18 cellular contexts compared by ENCODE assay signal in the genomic region with DNA sequence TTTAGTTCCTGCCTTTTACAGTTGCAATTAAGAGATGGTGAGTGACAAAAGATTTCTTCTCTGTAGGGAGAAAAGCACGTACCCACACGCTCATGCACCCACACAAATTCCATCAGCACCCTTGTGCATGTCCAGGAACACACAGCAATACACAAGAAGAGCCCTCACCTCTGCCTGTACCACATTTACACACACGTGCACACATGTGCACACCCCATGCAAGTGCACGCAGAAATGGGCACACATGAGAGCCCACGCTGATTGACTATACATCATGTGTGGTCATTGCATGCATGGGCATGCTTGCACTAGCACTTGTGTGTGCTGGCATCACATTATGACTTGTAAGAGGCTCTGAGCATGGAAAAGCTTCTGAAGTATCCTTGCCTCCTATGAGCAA.
DNase-seq lines count a peak whose midpoint lies in the region; TF ChIP-seq lines count a peak whose summit lies in the region.
"Had no signal": no experiment of that assay in that cellular context is flagged by ENCODE, and none has a peak within 500 bp of the region (broad histone marks: within the 10 kb centered on the region; RNA-seq: fewer than 3 reads in every experiment).

No MANE protein-coding gene starts in this region.

- H3K27me3 Mint-ChIP-seq in MCF 10A (ENCODE audit: insufficient read depth, unreplicated experiment): no peaks in the 10 kb centered on the region
- no peaks in the 10 kb centered on the region for H3K27me3 Mint-ChIP-seq in Calu3 (ENCODE audit: unreplicated experiment)

- no TSS peak for BruUV-seq in mammary epithelial cell (replicated peaks; lab: Mats Ljungman, UMichigan)
- BruUV-seq in MCF 10A (replicated peaks; lab: Mats Ljungman, UMichigan): no TSS peak
- BruUV-seq in Calu3 (replicated peaks; lab: Mats Ljungman, UMichigan): no TSS peak

- WGBS in mammary epithelial cell (ENCODE audit: low coverage, missing lambda C conversion rate): 13% methylated on average over 5 of the region's 5 CpGs
- 90 to 91% methylated on average over 5 of the region's 5 CpGs for WGBS in sigmoid colon, 2 donors

- H3K4me3 Mint-ChIP-seq in MCF 10A (ENCODE audit: unreplicated experiment): no peak overlapping the region
- no peak overlapping the region for H3K4me3 Mint-ChIP-seq in Calu3 (ENCODE audit: low read depth, unreplicated experiment)
- H3K4me3 Mint-ChIP-seq: CD14-positive monocyte; CD4-positive, alpha-beta memory T cell had no signal

- H3K9me3 Mint-ChIP-seq in MCF 10A (ENCODE audit: unreplicated experiment): no peaks in the 10 kb centered on the region
- H3K9me3 Mint-ChIP-seq in Calu3 (ENCODE audit: low read depth, unreplicated experiment): no peaks in the 10 kb centered on the region
- H3K9me3 Mint-ChIP-seq: CD4-positive, alpha-beta memory T cell had no signal

- no peaks in the 10 kb centered on the region for H4K20me1 ChIP-seq in mammary epithelial cell (ENCODE audit: insufficient read depth, low read length)
- H4K20me1 ChIP-seq: BLaER1 had no signal

- no peak overlapping the region for H3K4me3 ChIP-seq in mammary epithelial cell (replicated peaks in 1 of 3; ENCODE audit: insufficient read depth in 1 of 3, low read depth in 2 of 3, low read length in 3 of 3)
- H3K4me3 ChIP-seq in sigmoid colon: no peak overlapping the region
- H3K4me3 ChIP-seq: BLaER1, GM12878, GM23248 had no signal

- H3K79me2 ChIP-seq in mammary epithelial cell (ENCODE audit: insufficient read depth, low read length): no peaks in the 10 kb centered on the region

- dilution Hi-C loops in mammary epithelial cell (cut with HindIII; ENCODE audit: low sequenced_read_pairs): no loop called here

- TF ChIP-seq POLR2A in sigmoid colon (IDR thresholded peaks at IDR 0.05): no peak

- H3K4me1 Mint-ChIP-seq in MCF 10A (ENCODE audit: insufficient read depth, unreplicated experiment): no peaks in the 10 kb centered on the region
- H3K4me1 Mint-ChIP-seq in Calu3 (ENCODE audit: low read depth, unreplicated experiment): no peaks in the 10 kb centered on the region
- H3K4me1 Mint-ChIP-seq: CD14-positive monocyte; CD4-positive, alpha-beta memory T cell had no signal

- DNase-seq in mammary epithelial cell (peak; percentile 29), MCF 10A (ENCODE audit: unreplicated experiment) (no peak), islet precursor cell (peak; percentile 32), sigmoid colon (peak; percentile 13), kidney glomerular epithelial cell (lab: John Stamatoyannopoulos, UW) (no peak), Calu3 (no peak), NK-92 (lab: John Stamatoyannopoulos, UW; ENCODE audit: unreplicated experiment) (no peak)
- DNase-seq: 8988T, DMS 273 treated with DMSO at 0.1 percent for 48 hours, DMS53, DND-41, EL, GM23248, HCEC 1CT had no signal

- in situ Hi-C loops in mammary epithelial cell (cut with MboI; ENCODE audit: low sequenced_read_pairs in 2 of 2): loop anchor here in 1 of 2 donors (25.0 kb wide), 2 partner anchors 405 to 755 kb away; no protein-coding TSS in a partner anchor

- H3K36me3 ChIP-seq in mammary epithelial cell (ENCODE audit: insufficient read depth, low read length) (no peaks in the 10 kb centered on the region), sigmoid colon (no peaks in the 10 kb centered on the region)
- H3K36me3 ChIP-seq: BLaER1 had no signal

- H3K4me2 ChIP-seq in mammary epithelial cell (ENCODE audit: insufficient read depth, low read depth, low read length): no peak overlapping the region
- H3K4me2 ChIP-seq: BLaER1 had no signal

- no peak overlapping the region for H2AFZ ChIP-seq in mammary epithelial cell (ENCODE audit: low read depth, low read length)
- H2AFZ ChIP-seq: GM23248 had no signal

- CTCF ChIA-PET in mammary epithelial cell (lab: Charles Lee; ENCODE audit: low non-redundant PET): interaction anchor here (0.5 kb wide), 1 partner anchor 546 kb away, joined by 6 read pairs; no protein-coding TSS in a partner anchor
- CTCF ChIA-PET in MCF 10A (lab: Yijun Ruan, JAX): interaction anchor here (0.6 to 1.6 kb wide), 10 partner anchors 10 to 647 kb away, joined by 3 to 9 read pairs (median 4); no protein-coding TSS in a partner anchor
- CTCF ChIA-PET in Calu3 (lab: Charles Lee): interaction anchor here (0.9 kb wide), 1 partner anchor 249 kb away, joined by 4 read pairs; no protein-coding TSS in a partner anchor

- intact Hi-C loops in mammary epithelial cell (cut with micrococcal nuclease) (loop anchor here (10.0 kb wide), 2 partner anchors 328 to 548 kb away; no protein-coding TSS in a partner anchor), MCF 10A (cut with micrococcal nuclease) (loop anchor here (10.0 kb wide), 1 partner anchor 548 kb away; no protein-coding TSS in a partner anchor), sigmoid colon (cut with DNase I) (no loop called here), Calu3 (cut with micrococcal nuclease; ENCODE audit: unreplicated experiment) (loop anchor here (5.0 kb wide), 1 partner anchor 45 kb away; no protein-coding TSS in a partner anchor)

- H3K4me1 ChIP-seq in mammary epithelial cell (ENCODE audit: insufficient read depth, low read length): peaks cover 10% of the 10 kb centered on the region
- peaks cover 0 to 3% (median 0%) of the 10 kb centered on the region in 4 donors for H3K4me1 ChIP-seq in sigmoid colon
- H3K4me1 ChIP-seq: BLaER1 had no signal

- H3K27ac Mint-ChIP-seq in MCF 10A (ENCODE audit: low read depth, unreplicated experiment) (no peak overlapping the region), Calu3 (ENCODE audit: unreplicated experiment) (no peak overlapping the region)
- H3K27ac Mint-ChIP-seq: CD14-positive monocyte; CD4-positive, alpha-beta memory T cell had no signal

- no peaks in the 10 kb centered on the region for H3K9me3 ChIP-seq in mammary epithelial cell (replicated peaks; ENCODE audit: insufficient read depth, low read length)
- H3K9me3 ChIP-seq in sigmoid colon: no peaks in the 10 kb centered on the region
- H3K9me3 ChIP-seq: BLaER1 had no signal

- no peak overlapping the region for H3K9ac ChIP-seq in mammary epithelial cell (ENCODE audit: insufficient read depth, low read length)
- H3K9ac ChIP-seq: BLaER1, GM23248 had no signal

- POLR2A ChIA-PET in MCF 10A (lab: Yijun Ruan, JAX): interaction anchor here (0.6 to 1.0 kb wide), 3 partner anchors 58 to 72 kb away, joined by 3 read pairs; no protein-coding TSS in a partner anchor

- TF ChIP-seq CTCF in mammary epithelial cell (conservative IDR thresholded peaks at IDR 0.05 in 1 of 2, IDR thresholded peaks at IDR 0.05 in 1 of 2; ENCODE audit: extremely low read depth in 1 of 2, insufficient read depth in 1 of 2, low read depth in 1 of 2, low read length in 2 of 2): no peak
- no peak for TF ChIP-seq CTCF in MCF 10A (IDR thresholded peaks at IDR 0.05; ENCODE audit: unreplicated experiment)
- TF ChIP-seq CTCF in sigmoid colon (IDR thresholded peaks at IDR 0.05): no peak
- TF ChIP-seq CTCF in Calu3 (IDR thresholded peaks at IDR 0.05; ENCODE audit: unreplicated experiment): no peak

- H3K36me3 Mint-ChIP-seq in MCF 10A (ENCODE audit: insufficient read depth, unreplicated experiment): peaks cover 6% of the 10 kb centered on the region
- no peaks in the 10 kb centered on the region for H3K36me3 Mint-ChIP-seq in Calu3 (ENCODE audit: insufficient read depth, unreplicated experiment)
- H3K36me3 Mint-ChIP-seq: CD14-positive monocyte; CD4-positive, alpha-beta memory T cell had no signal

- H3K27me3 ChIP-seq in mammary epithelial cell (ENCODE audit: insufficient read depth, low read length) (no peaks in the 10 kb centered on the region), sigmoid colon (no peaks in the 10 kb centered on the region)
- H3K27me3 ChIP-seq: BLaER1 had no signal

- TF ChIP-seq EP300 in sigmoid colon (IDR thresholded peaks at IDR 0.05): no peak

- H3K27ac ChIP-seq in mammary epithelial cell (ENCODE audit: insufficient read depth, low read depth, low read length): no peak overlapping the region
- no peak overlapping the region for H3K27ac ChIP-seq in sigmoid colon
- H3K27ac ChIP-seq: BLaER1, GM23248 had no signal

Comparison
In these comparisons a context has a peak if more than half of its experiments do, and no peak if none do; other contexts are left out.
1. DNase-seq: peak in mammary epithelial cell (single experiment), islet precursor cell (single experiment) and sigmoid colon (single experiment); none in MCF 10A (single experiment), kidney glomerular epithelial cell (single experiment), Calu3 (single experiment) and NK-92 (single experiment).